1 cellular context compared by ENCODE assay signal in genomic region chr1:11550664-11551283, GRCh38.
TF ChIP-seq lines count a peak whose summit lies in the region.

No MANE protein-coding gene starts in this region.

TF ChIP-seq in K562, 482 proteins besides CTCF, POLR2A, EP300 and RAD21 (continued from another document and continues in another):
- TF ChIP-seq ZBTB40 (IDR thresholded peaks at IDR 0.05): peak; percentile 92
- peak; percentile 73 for TF ChIP-seq ZBTB40 (CRISPR knock-in tag; IDR thresholded peaks at IDR 0.05)
- TF ChIP-seq GTF2E2 (tag; IDR thresholded peaks at IDR 0.05): no peak
- TF ChIP-seq TCFL5 (CRISPR knock-in tag; conservative IDR thresholded peaks at IDR 0.05): no peak
- TF ChIP-seq TRIM25 (IDR thresholded peaks at IDR 0.05; ENCODE audit: borderline replicate concordance): no peak
- no peak for TF ChIP-seq BCOR (IDR thresholded peaks at IDR 0.05)
- TF ChIP-seq ZNF263 (CRISPR knock-in tag; IDR thresholded peaks at IDR 0.05; ENCODE audit: borderline replicate concordance): peak; percentile 92
- TF ChIP-seq, protein P1, sequence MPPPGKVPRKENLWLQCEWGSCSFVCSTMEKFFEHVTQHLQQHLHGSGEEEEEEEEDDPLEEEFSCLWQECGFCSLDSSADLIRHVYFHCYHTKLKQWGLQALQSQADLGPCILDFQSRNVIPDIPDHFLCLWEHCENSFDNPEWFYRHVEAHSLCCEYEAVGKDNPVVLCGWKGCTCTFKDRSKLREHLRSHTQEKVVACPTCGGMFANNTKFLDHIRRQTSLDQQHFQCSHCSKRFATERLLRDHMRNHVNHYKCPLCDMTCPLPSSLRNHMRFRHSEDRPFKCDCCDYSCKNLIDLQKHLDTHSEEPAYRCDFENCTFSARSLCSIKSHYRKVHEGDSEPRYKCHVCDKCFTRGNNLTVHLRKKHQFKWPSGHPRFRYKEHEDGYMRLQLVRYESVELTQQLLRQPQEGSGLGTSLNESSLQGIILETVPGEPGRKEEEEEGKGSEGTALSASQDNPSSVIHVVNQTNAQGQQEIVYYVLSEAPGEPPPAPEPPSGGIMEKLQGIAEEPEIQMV (tag; conservative IDR thresholded peaks at IDR 0.05; ENCODE audit: low read depth): peak; percentile 64; the same call in 1 of the 2 replicates
- TF ChIP-seq ZNF395 (CRISPR knock-in tag; IDR thresholded peaks at IDR 0.05): peak; percentile 96
- peak; percentile 39; the same call in 1 of the 2 replicates for TF ChIP-seq TEAD2 (tag; IDR thresholded peaks at IDR 0.05)
- no peak for TF ChIP-seq SMAD2 (IDR thresholded peaks at IDR 0.05; ENCODE audit: low read depth, low read length)
- peak; percentile 93 for TF ChIP-seq SMARCB1 (IDR thresholded peaks at IDR 0.05; ENCODE audit: insufficient read length, low read depth)
- peak; percentile 94; the same call in 1 of the 2 replicates for TF ChIP-seq TGIF2 (CRISPR knock-in tag; IDR thresholded peaks at IDR 0.05)
- no peak for TF ChIP-seq U2AF2 (optimal IDR thresholded peaks at IDR 0.05; ENCODE audit: low read depth, low read length)
- no peak for TF ChIP-seq PURB (CRISPR knock-in tag; IDR thresholded peaks at IDR 0.05; ENCODE audit: low read depth)
- peak; percentile 98 for TF ChIP-seq HDAC2 (IDR thresholded peaks at IDR 0.05)
- TF ChIP-seq HCFC1 (IDR thresholded peaks at IDR 0.05; ENCODE audit: low read depth, low read length): peak; percentile 63
- peak; percentile 100 for TF ChIP-seq EHMT2 (IDR thresholded peaks at IDR 0.05)
- TF ChIP-seq, protein P2, sequence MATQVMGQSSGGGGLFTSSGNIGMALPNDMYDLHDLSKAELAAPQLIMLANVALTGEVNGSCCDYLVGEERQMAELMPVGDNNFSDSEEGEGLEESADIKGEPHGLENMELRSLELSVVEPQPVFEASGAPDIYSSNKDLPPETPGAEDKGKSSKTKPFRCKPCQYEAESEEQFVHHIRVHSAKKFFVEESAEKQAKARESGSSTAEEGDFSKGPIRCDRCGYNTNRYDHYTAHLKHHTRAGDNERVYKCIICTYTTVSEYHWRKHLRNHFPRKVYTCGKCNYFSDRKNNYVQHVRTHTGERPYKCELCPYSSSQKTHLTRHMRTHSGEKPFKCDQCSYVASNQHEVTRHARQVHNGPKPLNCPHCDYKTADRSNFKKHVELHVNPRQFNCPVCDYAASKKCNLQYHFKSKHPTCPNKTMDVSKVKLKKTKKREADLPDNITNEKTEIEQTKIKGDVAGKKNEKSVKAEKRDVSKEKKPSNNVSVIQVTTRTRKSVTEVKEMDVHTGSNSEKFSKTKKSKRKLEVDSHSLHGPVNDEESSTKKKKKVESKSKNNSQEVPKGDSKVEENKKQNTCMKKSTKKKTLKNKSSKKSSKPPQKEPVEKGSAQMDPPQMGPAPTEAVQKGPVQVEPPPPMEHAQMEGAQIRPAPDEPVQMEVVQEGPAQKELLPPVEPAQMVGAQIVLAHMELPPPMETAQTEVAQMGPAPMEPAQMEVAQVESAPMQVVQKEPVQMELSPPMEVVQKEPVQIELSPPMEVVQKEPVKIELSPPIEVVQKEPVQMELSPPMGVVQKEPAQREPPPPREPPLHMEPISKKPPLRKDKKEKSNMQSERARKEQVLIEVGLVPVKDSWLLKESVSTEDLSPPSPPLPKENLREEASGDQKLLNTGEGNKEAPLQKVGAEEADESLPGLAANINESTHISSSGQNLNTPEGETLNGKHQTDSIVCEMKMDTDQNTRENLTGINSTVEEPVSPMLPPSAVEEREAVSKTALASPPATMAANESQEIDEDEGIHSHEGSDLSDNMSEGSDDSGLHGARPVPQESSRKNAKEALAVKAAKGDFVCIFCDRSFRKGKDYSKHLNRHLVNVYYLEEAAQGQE (CRISPR knock-in tag; IDR thresholded peaks at IDR 0.05; ENCODE audit: low read depth): peak; percentile 99
- TF ChIP-seq NCOA4 (IDR thresholded peaks at IDR 0.05; ENCODE audit: partially characterized antibody): no peak
- TF ChIP-seq GABPA (tag; conservative IDR thresholded peaks at IDR 0.05; ENCODE audit: low read depth): no peak
- peak; percentile 99 for TF ChIP-seq FOXK1 (CRISPR knock-in tag; IDR thresholded peaks at IDR 0.05; ENCODE audit: borderline replicate concordance)
- TF ChIP-seq CBX3 (IDR thresholded peaks at IDR 0.05; ENCODE audit: borderline replicate concordance in 1 of 2, low read length in 2 of 2): peak; percentile 81 to 86
- TF ChIP-seq SETDB1 (IDR thresholded peaks at IDR 0.05; ENCODE audit: low read length): no peak
- TF ChIP-seq HNRNPL (IDR thresholded peaks at IDR 0.05; ENCODE audit: low read depth, low read length): no peak
- TF ChIP-seq SAP30 (IDR thresholded peaks at IDR 0.05; ENCODE audit: borderline replicate concordance, insufficient read depth, low read depth, low read length, poor library complexity, severe bottlenecking): peak; percentile 79
- no peak for TF ChIP-seq TFAM (CRISPR knock-in tag; conservative IDR thresholded peaks at IDR 0.05)
- TF ChIP-seq, protein P3, sequence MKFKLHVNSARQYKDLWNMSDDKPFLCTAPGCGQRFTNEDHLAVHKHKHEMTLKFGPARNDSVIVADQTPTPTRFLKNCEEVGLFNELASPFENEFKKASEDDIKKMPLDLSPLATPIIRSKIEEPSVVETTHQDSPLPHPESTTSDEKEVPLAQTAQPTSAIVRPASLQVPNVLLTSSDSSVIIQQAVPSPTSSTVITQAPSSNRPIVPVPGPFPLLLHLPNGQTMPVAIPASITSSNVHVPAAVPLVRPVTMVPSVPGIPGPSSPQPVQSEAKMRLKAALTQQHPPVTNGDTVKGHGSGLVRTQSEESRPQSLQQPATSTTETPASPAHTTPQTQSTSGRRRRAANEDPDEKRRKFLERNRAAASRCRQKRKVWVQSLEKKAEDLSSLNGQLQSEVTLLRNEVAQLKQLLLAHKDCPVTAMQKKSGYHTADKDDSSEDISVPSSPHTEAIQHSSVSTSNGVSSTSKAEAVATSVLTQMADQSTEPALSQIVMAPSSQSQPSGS (CRISPR knock-in tag; IDR thresholded peaks at IDR 0.05): no peak
- peak; percentile 95 for TF ChIP-seq ZNF224 (CRISPR knock-in tag; IDR thresholded peaks at IDR 0.05)
- TF ChIP-seq KLF6 (CRISPR knock-in tag; IDR thresholded peaks at IDR 0.05; ENCODE audit: borderline replicate concordance): peak; percentile 35; the same call in 1 of the 2 replicates
- no peak for TF ChIP-seq ZNF3 (CRISPR knock-in tag; IDR thresholded peaks at IDR 0.05)
- TF ChIP-seq, protein P4, sequence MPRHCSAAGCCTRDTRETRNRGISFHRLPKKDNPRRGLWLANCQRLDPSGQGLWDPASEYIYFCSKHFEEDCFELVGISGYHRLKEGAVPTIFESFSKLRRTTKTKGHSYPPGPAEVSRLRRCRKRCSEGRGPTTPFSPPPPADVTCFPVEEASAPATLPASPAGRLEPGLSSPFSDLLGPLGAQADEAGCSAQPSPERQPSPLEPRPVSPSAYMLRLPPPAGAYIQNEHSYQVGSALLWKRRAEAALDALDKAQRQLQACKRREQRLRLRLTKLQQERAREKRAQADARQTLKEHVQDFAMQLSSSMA (CRISPR knock-in tag; IDR thresholded peaks at IDR 0.05): no peak
- peak; percentile 99 for TF ChIP-seq NR3C1 (CRISPR knock-in tag; IDR thresholded peaks at IDR 0.05)
- peak; percentile 92 for TF ChIP-seq NR2C2 (CRISPR knock-in tag; IDR thresholded peaks at IDR 0.05)
- no peak for TF ChIP-seq NR2C2 (tag; IDR thresholded peaks at IDR 0.05)
- peak; percentile 92 for TF ChIP-seq CHAMP1 (IDR thresholded peaks at IDR 0.05)
- peak in 1 of 2 experiments; percentile 98; a peak in 2 of 4 replicates for TF ChIP-seq TEAD1 (CRISPR knock-in tag; IDR thresholded peaks at IDR 0.05)
- peak in 1 of 2 experiments; percentile 95; a peak in 2 of 4 replicates for TF ChIP-seq HDAC1 (IDR thresholded peaks at IDR 0.05)
- no peak for TF ChIP-seq U2AF1 (optimal IDR thresholded peaks at IDR 0.05; ENCODE audit: low read depth, low read length)
